14 cellular contexts compared by ENCODE assay signal in genomic region chr12:104555650-104556049, GRCh38.
DNase-seq lines count a peak whose midpoint lies in the region; ATAC-seq, FAIRE-seq and TF ChIP-seq lines count a peak whose summit lies in the region.
"Had no signal": no experiment of that assay in that cellular context is flagged by ENCODE, and none has a peak within 500 bp of the region (broad histone marks: within the 10 kb centered on the region; RNA-seq: fewer than 3 reads in every experiment).

No MANE protein-coding gene starts in this region.

- H3K36me3 ChIP-seq in BLaER1 (peaks cover 78% of the 10 kb centered on the region), keratinocyte (ENCODE audit: control insufficient read depth in 2 of 2, extremely low read depth in 1 of 2, insufficient read depth in 2 of 2, low read length in 2 of 2) (no peaks in the 10 kb centered on the region)

- FAIRE-seq in keratinocyte (lab: Jason Lieb, UNC) = no peak
- FAIRE-seq: GM12891, urothelium cell line had no signal

- DNase-seq in NCI-H2196 treated with DMSO at 0.1 percent for 48 hours (lab: John Stamatoyannopoulos, UW; ENCODE audit: unreplicated experiment) (peak; percentile 38), keratinocyte (ENCODE audit: low read depth, low spot score) (no peak), LoVo (ENCODE audit: low spot score) (no peak), hippocampal formation (lab: John Stamatoyannopoulos, UW) (no peak), MV-4-11 (lab: John Stamatoyannopoulos, UW) (no peak)
- DNase-seq: activated T-cell treated with anti-CD3 and anti-CD28 coated beads, Interleukin-2, amount 50 U/mL, for 48 hours; Kasumi-1; psoas muscle had no signal

- H3K4me3 ChIP-seq in BLaER1 = no peak overlapping the region
- H3K4me3 ChIP-seq in keratinocyte (ENCODE audit: control insufficient read depth in 2 of 3, extremely low read depth in 1 of 3, insufficient read depth in 2 of 3, low read depth in 1 of 3, low read length in 3 of 3) = no peak overlapping the region
- H3K4me3 ChIP-seq: coronary artery, psoas muscle had no signal

- H4K20me1 ChIP-seq in BLaER1 (peaks cover 98% of the 10 kb centered on the region), keratinocyte (ENCODE audit: control insufficient read depth, extremely low read depth, insufficient read depth, low read length) (no peaks in the 10 kb centered on the region)

- peaks cover 6% of the 10 kb centered on the region for H3K79me2 ChIP-seq in keratinocyte (ENCODE audit: control insufficient read depth, insufficient read depth, low read length)

- peaks cover 28% of the 10 kb centered on the region for H3K9me3 ChIP-seq in BLaER1
- H3K9me3 ChIP-seq in keratinocyte (ENCODE audit: control insufficient read depth, low read depth, low read length) = peaks cover 5% of the 10 kb centered on the region
- H3K9me3 ChIP-seq: psoas muscle had no signal

- no peak for TF ChIP-seq CTCF in keratinocyte (optimal IDR thresholded peaks at IDR 0.05 in 1 of 3, IDR thresholded peaks at IDR 0.05 in 1 of 3, conservative IDR thresholded peaks at IDR 0.05 in 1 of 3; ENCODE audit: extremely low read depth in 1 of 3, insufficient read depth in 2 of 3, low read length in 3 of 3)

- H3K9me1 ChIP-seq in keratinocyte (ENCODE audit: control insufficient read depth, extremely low read depth, insufficient read depth, low read length) = no peaks in the 10 kb centered on the region

- dilution Hi-C loops in keratinocyte (cut with MboI; ENCODE audit: extremely low pct_ligation_motif_present, low sequenced_read_pairs) = no loop called here

- peak; percentile 2; the same call in 1 of the 2 replicates for TF ChIP-seq RAD21 in Ishikawa (IDR thresholded peaks at IDR 0.05; ENCODE audit: low read depth)

- no peak for ATAC-seq in HG03439 (IDR thresholded peaks at IDR 0.05; ENCODE audit: unreplicated experiment)
- ATAC-seq: psoas muscle had no signal

- H3K4me1 ChIP-seq in BLaER1 = no peaks in the 10 kb centered on the region
- peaks cover 13% of the 10 kb centered on the region for H3K4me1 ChIP-seq in keratinocyte (ENCODE audit: control insufficient read depth, extremely low read depth, insufficient read depth, low read length)
- H3K4me1 ChIP-seq: psoas muscle had no signal

- H2AFZ ChIP-seq in keratinocyte (ENCODE audit: control insufficient read depth, low read length) = no peak overlapping the region

- H3K4me2 ChIP-seq in BLaER1 = no peak overlapping the region
- H3K4me2 ChIP-seq in keratinocyte (ENCODE audit: control insufficient read depth, extremely low read depth, insufficient read depth, low read depth, low read length) = peak overlapping the region; percentile 28

- H3K9ac ChIP-seq in BLaER1 = no peak overlapping the region
- no peak overlapping the region for H3K9ac ChIP-seq in keratinocyte (ENCODE audit: control insufficient read depth, extremely low read depth, insufficient read depth, low read length)

- H3K27me3 ChIP-seq in BLaER1 (no peaks in the 10 kb centered on the region), keratinocyte (ENCODE audit: control insufficient read depth, extremely low read depth, insufficient read depth, low read length) (no peaks in the 10 kb centered on the region)

- peak overlapping the region; percentile 13; the same call in 1 of the 2 replicates for H3K27ac ChIP-seq in BLaER1
- no peak overlapping the region for H3K27ac ChIP-seq in keratinocyte (ENCODE audit: control insufficient read depth, insufficient read depth, low read length)
- H3K27ac ChIP-seq: coronary artery, psoas muscle had no signal

- peak; percentile 87 for TF ChIP-seq EP300 in Ishikawa (IDR thresholded peaks at IDR 0.05; ENCODE audit: borderline replicate concordance)

TF ChIP-seq in Ishikawa, 13 proteins besides CTCF, POLR2A, EP300 and RAD21:
- TF ChIP-seq FOXM1 (IDR thresholded peaks at IDR 0.05; ENCODE audit: borderline replicate concordance, low read depth) (peak; percentile 83; the same call in 1 of the 2 replicates), NFIC (IDR thresholded peaks at IDR 0.05) (peak; percentile 99), CREB1 (IDR thresholded peaks at IDR 0.05; ENCODE audit: low read depth) (no peak), YY1 (IDR thresholded peaks at IDR 0.05; ENCODE audit: low read depth) (peak; percentile 58; the same call in 1 of the 2 replicates), USF1 (IDR thresholded peaks at IDR 0.05) (peak; percentile 30; the same call in 1 of the 2 replicates), TCF12 (IDR thresholded peaks at IDR 0.05; ENCODE audit: low read depth) (peak; percentile 97), ZBTB7A (IDR thresholded peaks at IDR 0.05; ENCODE audit: low read depth) (peak; percentile 70; the same call in 1 of the 2 replicates), TAF1 (IDR thresholded peaks at IDR 0.05; ENCODE audit: low read depth) (no peak), EGR1 (IDR thresholded peaks at IDR 0.05) (no peak), REST (IDR thresholded peaks at IDR 0.05; ENCODE audit: low read depth) (no peak), MAX (IDR thresholded peaks at IDR 0.05) (peak; percentile 52; the same call in 1 of the 2 replicates), CEBPB (IDR thresholded peaks at IDR 0.05) (no peak), TEAD4 (IDR thresholded peaks at IDR 0.05) (peak; percentile 54)
